Comparison of ENCODE assay signal across 1 cellular context in genomic region chr2:62347563-62348270, GRCh38.
TF ChIP-seq lines count a peak whose summit lies in the region.

No MANE protein-coding gene starts in this region.

TF ChIP-seq in GM12878, 131 proteins besides CTCF, POLR2A, EP300 and RAD21 (continued from another document):
- peak; percentile 64 for TF ChIP-seq SKIL (IDR thresholded peaks at IDR 0.05; ENCODE audit: low read depth, poor library complexity, severe bottlenecking)
- TF ChIP-seq SUPT20H (IDR thresholded peaks at IDR 0.05; ENCODE audit: borderline replicate concordance, control insufficient read depth, low read depth, low read length) = no peak
- no peak; the same call in 1 of the 2 replicates for TF ChIP-seq ZBED1 (IDR thresholded peaks at IDR 0.05; ENCODE audit: borderline replicate concordance)
- no peak for TF ChIP-seq TCF7 (IDR thresholded peaks at IDR 0.05; ENCODE audit: borderline replicate concordance)
- peak in 1 of 2 experiments; percentile 18; a peak in 1 of 4 replicates for TF ChIP-seq BHLHE40 (IDR thresholded peaks at IDR 0.05; ENCODE audit: borderline replicate concordance in 1 of 2, low read depth in 2 of 2, low read length in 1 of 2)
- 0 out of 2 replicates have a peak, but pooled peaks have one; percentile 58 for TF ChIP-seq YY1 (IDR thresholded peaks at IDR 0.05; ENCODE audit: low read depth, low read length)
- TF ChIP-seq RAD51 (IDR thresholded peaks at IDR 0.05) = 0 out of 2 replicates have a peak, but pooled peaks have one; percentile 17
- peak; percentile 61 for TF ChIP-seq ATF2 (IDR thresholded peaks at IDR 0.05; ENCODE audit: low read length)
- TF ChIP-seq MEF2B (IDR thresholded peaks at IDR 0.05; ENCODE audit: partially characterized antibody, poor library complexity, severe bottlenecking) = peak; percentile 90
- peak; percentile 54; the same call in 1 of the 2 replicates for TF ChIP-seq RUNX3 (IDR thresholded peaks at IDR 0.05; ENCODE audit: low read length)
- peak; percentile 53; the same call in 1 of the 2 replicates for TF ChIP-seq MTA2 (IDR thresholded peaks at IDR 0.05; ENCODE audit: low read depth)
- TF ChIP-seq MXI1 (IDR thresholded peaks at IDR 0.05; ENCODE audit: low read depth, low read length) = no peak
- TF ChIP-seq MEF2A (IDR thresholded peaks at IDR 0.05; ENCODE audit: insufficient read depth, low read depth, low read length) = 0 out of 2 replicates have a peak, but pooled peaks have one; percentile 10
- peak; percentile 61; the same call in 1 of the 2 replicates for TF ChIP-seq EED (IDR thresholded peaks at IDR 0.05; ENCODE audit: low read depth)
TF ChIP-seq in GM12878: peak in this region for 20.
